13 cellular contexts compared by ENCODE assay signal in genomic region chr21:41802684-41803083, GRCh38. TPM values are rescaled to one million over a fixed set of nuclear protein-coding genes. Genes with fewer than 3 reads are reported as not detected.
DNase-seq lines count a peak whose midpoint lies in the region; ATAC-seq and TF ChIP-seq lines count a peak whose summit lies in the region.
"Had no signal": no experiment of that assay in that cellular context is flagged by ENCODE, and none has a peak within 500 bp of the region (broad histone marks: within the 10 kb centered on the region; RNA-seq: fewer than 3 reads in every experiment).

No MANE protein-coding gene starts in this region.

- H3K4me3 ChIP-seq in mucosa of descending colon: no peak overlapping the region
- H3K4me3 ChIP-seq in uterus: no peak overlapping the region
- H3K4me3 ChIP-seq: lung had no signal

- H3K36me3 ChIP-seq in mucosa of descending colon (ENCODE audit: low read depth) (no peaks in the 10 kb centered on the region), uterus (no peaks in the 10 kb centered on the region)

- H3K4me1 ChIP-seq in mucosa of descending colon (ENCODE audit: low read depth): no peaks in the 10 kb centered on the region
- no peaks in the 10 kb centered on the region for H3K4me1 ChIP-seq in uterus

- H3K27me3 Mint-ChIP-seq in activated T-cell treated with anti-CD3 and anti-CD28 coated beads, Interleukin-2, amount 50 U/mL, for 24 hours: no peaks in the 10 kb centered on the region
- H3K27me3 Mint-ChIP-seq in activated CD4-positive, alpha-beta T cell treated with anti-CD3 and anti-CD28 coated beads, Interleukin-2, amount 10 ng/mL, durations not matched to agents 7 days and 5 days: no peaks in the 10 kb centered on the region
- H3K27me3 Mint-ChIP-seq: activated naive CD8-positive, alpha-beta T cell treated with anti-CD3 and anti-CD28 coated beads, Interleukin-2, amount 50 U/mL, for 24 hours; T-cell had no signal

- peak overlapping the region; percentile 66 for H3K27ac Mint-ChIP-seq in activated T-cell treated with anti-CD3 and anti-CD28 coated beads, Interleukin-2, amount 50 U/mL, for 24 hours
- H3K27ac Mint-ChIP-seq in activated CD4-positive, alpha-beta T cell treated with anti-CD3 and anti-CD28 coated beads, Interleukin-2, amount 10 ng/mL, durations not matched to agents 7 days and 5 days: no peak overlapping the region
- H3K27ac Mint-ChIP-seq: activated naive CD8-positive, alpha-beta T cell treated with anti-CD3 and anti-CD28 coated beads, Interleukin-2, amount 50 U/mL, for 24 hours; HFFc6; T-cell had no signal

- TF ChIP-seq CTCF in mucosa of descending colon (IDR thresholded peaks at IDR 0.05) (no peak), uterus (IDR thresholded peaks at IDR 0.05) (no peak)

- CTCF ChIA-PET in activated CD4-positive, alpha-beta T cell treated with anti-CD3 and anti-CD28 coated beads, Interleukin-2, amount 10 ng/mL, durations not matched to agents 7 days and 5 days (lab: Charles Lee): no interaction called here

- peaks cover 84% of the 10 kb centered on the region for H3K36me3 Mint-ChIP-seq in activated T-cell treated with anti-CD3 and anti-CD28 coated beads, Interleukin-2, amount 50 U/mL, for 24 hours (ENCODE audit: low read depth)
- H3K36me3 Mint-ChIP-seq in activated CD4-positive, alpha-beta T cell treated with anti-CD3 and anti-CD28 coated beads, Interleukin-2, amount 10 ng/mL, durations not matched to agents 7 days and 5 days (ENCODE audit: low read depth): peaks cover 16% of the 10 kb centered on the region

- H3K9me3 ChIP-seq in mucosa of descending colon (no peaks in the 10 kb centered on the region), uterus (no peaks in the 10 kb centered on the region)

- DNase-seq in activated T-cell treated with anti-CD3 and anti-CD28 coated beads, Interleukin-2, amount 50 U/mL, for 24 hours: no peak
- no peak for DNase-seq in activated T-cell treated with anti-CD3 and anti-CD28 coated beads for 4 hours
- peak; percentile 64 for DNase-seq in fibroblast of gingiva (ENCODE audit: low read depth)
- DNase-seq in mucosa of descending colon: peak in 1 of 3 donors; percentile 40
- DNase-seq in uterus: peak; percentile 67 to 72
- no peak for DNase-seq in GM19240 (ENCODE audit: insufficient read length, low spot score)
- no peak for DNase-seq in activated CD4-positive, alpha-beta T cell treated with anti-CD3 and anti-CD28 coated beads, Interleukin-2, amount 10 ng/mL, durations not matched to agents 7 days and 5 days
- DNase-seq: 8988T; activated naive CD8-positive, alpha-beta T cell treated with anti-CD3 and anti-CD28 coated beads, Interleukin-2, amount 50 U/mL, for 24 hours; HFFc6; T-cell had no signal

- H3K4me1 Mint-ChIP-seq in activated T-cell treated with anti-CD3 and anti-CD28 coated beads, Interleukin-2, amount 50 U/mL, for 24 hours (ENCODE audit: low read depth): peaks cover 3% of the 10 kb centered on the region
- H3K4me1 Mint-ChIP-seq in activated CD4-positive, alpha-beta T cell treated with anti-CD3 and anti-CD28 coated beads, Interleukin-2, amount 10 ng/mL, durations not matched to agents 7 days and 5 days: no peaks in the 10 kb centered on the region

- peaks cover 8% of the 10 kb centered on the region for H3K9me3 Mint-ChIP-seq in activated T-cell treated with anti-CD3 and anti-CD28 coated beads, Interleukin-2, amount 50 U/mL, for 24 hours
- peaks cover 5% of the 10 kb centered on the region for H3K9me3 Mint-ChIP-seq in activated CD4-positive, alpha-beta T cell treated with anti-CD3 and anti-CD28 coated beads, Interleukin-2, amount 10 ng/mL, durations not matched to agents 7 days and 5 days
- H3K9me3 Mint-ChIP-seq: HFFc6 had no signal

- H3K27ac ChIP-seq in uterus: peak overlapping the region in 1 of 2 donors; percentile 11

- H3K4me3 Mint-ChIP-seq in activated T-cell treated with anti-CD3 and anti-CD28 coated beads, Interleukin-2, amount 50 U/mL, for 24 hours: no peak overlapping the region
- no peak overlapping the region for H3K4me3 Mint-ChIP-seq in activated CD4-positive, alpha-beta T cell treated with anti-CD3 and anti-CD28 coated beads, Interleukin-2, amount 10 ng/mL, durations not matched to agents 7 days and 5 days
- H3K4me3 Mint-ChIP-seq: activated naive CD8-positive, alpha-beta T cell treated with anti-CD3 and anti-CD28 coated beads, Interleukin-2, amount 50 U/mL, for 24 hours; HFFc6; T-cell had no signal

- intact Hi-C loops in mucosa of descending colon (cut with DNase I, micrococcal nuclease) (no loop called here), uterus (cut with DNase I; ENCODE audit: low total_unique reads) (no loop called here)

- no peak for TF ChIP-seq POLR2A in uterus (IDR thresholded peaks at IDR 0.05)

- H3K27me3 ChIP-seq in uterus: no peaks in the 10 kb centered on the region

- peak; percentile 14 for ATAC-seq in mucosa of descending colon
- ATAC-seq in HG03432 (IDR thresholded peaks at IDR 0.05; ENCODE audit: unreplicated experiment): no peak
- ATAC-seq: activated naive CD8-positive, alpha-beta T cell treated with anti-CD3 and anti-CD28 coated beads, Interleukin-2, amount 50 U/mL, for 24 hours; T-cell had no signal

- POLR2A ChIA-PET in activated CD4-positive, alpha-beta T cell treated with anti-CD3 and anti-CD28 coated beads, Interleukin-2, amount 10 ng/mL, durations not matched to agents 7 days and 5 days (lab: Charles Lee): no interaction called here

RNA-seq across cellular contexts. Expression of gene RIPK4, which starts 35.8 kb away (rescaled TPM):
- total RNA-seq in mucosa of descending colon (10 to 100 TPM in 2 of 3 donors, 1 to 10 TPM in 1; 5.1 to 14.8 (median 10.2) TPM), uterus (1 to 10 TPM in 1 of 4 donors, under 1 TPM in 1, not detected in 2; 0.29 to 9.7 TPM)
- under 1 TPM in 1 of 2 experiments, not detected in 1; 0.07 TPM for total RNA-seq in activated CD4-positive, alpha-beta T cell treated with anti-CD3 and anti-CD28 coated beads, Interleukin-2, amount 10 ng/mL, durations not matched to agents 7 days and 5 days

Comparison
In these comparisons a context has a peak if more than half of its experiments do, and no peak if none do; other contexts are left out.
1. DNase-seq: peak in fibroblast of gingiva (single experiment) and uterus (2 of 2); none in activated T-cell treated with anti-CD3 and anti-CD28 coated beads, Interleukin-2, amount 50 U/mL, for 24 hours (single experiment), activated T-cell treated with anti-CD3 and anti-CD28 coated beads for 4 hours (single experiment), GM19240 (single experiment) and activated CD4-positive, alpha-beta T cell treated with anti-CD3 and anti-CD28 coated beads, Interleukin-2, amount 10 ng/mL, durations not matched to agents 7 days and 5 days (single experiment).